Comparison of ENCODE assay signal across 27 cellular contexts in the genomic region with DNA sequence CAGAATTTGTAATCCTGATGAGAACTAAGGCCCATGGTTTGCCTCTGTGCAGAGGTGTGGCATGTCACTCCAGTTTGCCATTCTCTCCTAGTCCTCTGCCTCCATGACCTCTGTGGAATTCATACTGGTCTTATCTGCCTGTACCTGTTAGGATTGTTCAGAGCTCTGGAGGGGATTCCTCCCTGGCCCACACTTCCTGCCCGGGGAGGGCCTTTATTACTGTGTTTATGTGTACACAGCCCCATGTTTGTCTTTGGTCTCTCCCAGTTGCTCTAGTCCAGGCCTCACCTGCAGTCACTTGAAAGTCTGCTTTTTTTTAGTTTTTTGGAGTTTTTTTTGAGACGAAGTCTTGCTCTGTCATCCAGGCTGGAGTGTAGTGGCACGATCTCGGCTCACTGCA. TPM values are rescaled to one million over a fixed set of nuclear protein-coding genes. Genes with fewer than 3 reads are reported as not detected.
"Had no signal": no experiment of that assay in that cellular context is flagged by ENCODE, and none has a peak within 500 bp of the region (broad histone marks: within the 10 kb centered on the region; RNA-seq: fewer than 3 reads in every experiment).

No MANE protein-coding gene starts in this region.

- H3K27ac Mint-ChIP-seq: activated naive CD8-positive, alpha-beta T cell; activated T-helper 2 cell treated with anti-CD3 and anti-CD28 coated beads, Interferon-gamma antibody, Interleukin-2, Interleukin-4, amounts not matched to agents 10 μg/mL and 5 μg/mL and 100 μg/mL, durations not matched to agents 14 hours and 24 hours and 36 hours; naive thymus-derived CD8-positive, alpha-beta T cell; stimulated activated memory B cell treated with anti-CD40 and anti-IgM and Interleukin-4, amounts not matched to agents 10 μg/mL and 1 μg/mL and 100 μg/mL, for 72 hours; type B pancreatic cell had no signal

- H3K27me3 Mint-ChIP-seq: activated naive CD8-positive, alpha-beta T cell had no signal

- H3K4me3 ChIP-seq: adrenal gland, ascending aorta, left ventricle myocardium inferior, sigmoid colon, smooth muscle cell, stomach, vagina had no signal

- DNase-seq: activated CD4-positive, alpha-beta T cell treated with anti-CD3 and anti-CD28 coated beads for 4 hours; activated CD4-positive, alpha-beta T cell treated with anti-CD3 and anti-CD28 coated beads, Interleukin-2, amount 50 U/mL, for 48 hours; activated CD4-positive, CD25-positive, alpha-beta regulatory T cell; activated CD8-positive, alpha-beta memory T cell treated with anti-CD3 and anti-CD28 coated beads, Interleukin-2, amount 50 U/mL, for 48 hours; activated naive CD4-positive, alpha-beta T cell; activated T-cell treated with anti-CD3 and anti-CD28 coated beads, Interleukin-2, amount 50 U/mL, for 4 hours; adrenal gland; central memory CD4-positive, alpha-beta T cell; dermis blood vessel endothelial cell; effector memory CD4-positive, alpha-beta T cell; glutamatergic neuron; hippocampal formation; left ventricle myocardium inferior; naive thymus-derived CD8-positive, alpha-beta T cell; sigmoid colon; stimulated activated CD4-positive, alpha-beta T cell treated with anti-CD3 and anti-CD28 coated beads, Interleukin-15, amount 100 ng/mL, for 24 hours; stomach had no signal

- H3K4me1 Mint-ChIP-seq: naive thymus-derived CD8-positive, alpha-beta T cell; stimulated activated memory B cell treated with anti-CD40 and anti-IgM and Interleukin-4, amounts not matched to agents 10 μg/mL and 1 μg/mL and 100 μg/mL, for 72 hours had no signal

- H3K9me3 Mint-ChIP-seq: activated T-cell treated with anti-CD3 and anti-CD28 coated beads, Interleukin-2, amount 50 U/mL, for 4 hours; activated T-helper 2 cell treated with anti-CD3 and anti-CD28 coated beads, Interferon-gamma antibody, Interleukin-2, Interleukin-4, amounts not matched to agents 10 μg/mL and 5 μg/mL and 100 μg/mL, durations not matched to agents 14 hours and 24 hours and 36 hours; naive thymus-derived CD8-positive, alpha-beta T cell; stimulated activated memory B cell treated with anti-CD40 and anti-IgM and Interleukin-4, amounts not matched to agents 10 μg/mL and 1 μg/mL and 100 μg/mL, for 72 hours; type B pancreatic cell had no signal

- H3K36me3 Mint-ChIP-seq: activated naive CD8-positive, alpha-beta T cell; naive thymus-derived CD8-positive, alpha-beta T cell; stimulated activated memory B cell treated with anti-CD40 and anti-IgM and Interleukin-4, amounts not matched to agents 10 μg/mL and 1 μg/mL and 100 μg/mL, for 72 hours; type B pancreatic cell had no signal

- H3K4me2 ChIP-seq: smooth muscle cell had no signal

- H3K4me1 ChIP-seq: ascending aorta had no signal

- ATAC-seq: activated T-cell treated with anti-CD3 and anti-CD28 coated beads, Interleukin-2, amount 50 U/mL, for 4 hours; esophagus mucosa; naive thymus-derived CD8-positive, alpha-beta T cell; stimulated activated memory B cell treated with anti-CD40 and anti-IgM and Interleukin-4, amounts not matched to agents 10 μg/mL and 1 μg/mL and 100 μg/mL, for 72 hours had no signal

- H3K36me3 ChIP-seq: adrenal gland, ascending aorta, left ventricle myocardium inferior, sigmoid colon, stomach, vagina had no signal

- H3K27ac ChIP-seq: ascending aorta, left ventricle myocardium inferior, sigmoid colon, stomach, vagina had no signal

- H3K27me3 ChIP-seq: adrenal gland, ascending aorta, sigmoid colon, stomach, vagina had no signal

- H3K4me3 Mint-ChIP-seq: activated naive CD8-positive, alpha-beta T cell; activated T-cell treated with anti-CD3 and anti-CD28 coated beads, Interleukin-2, amount 50 U/mL, for 4 hours; naive thymus-derived CD8-positive, alpha-beta T cell; stimulated activated memory B cell treated with anti-CD40 and anti-IgM and Interleukin-4, amounts not matched to agents 10 μg/mL and 1 μg/mL and 100 μg/mL, for 72 hours; type B pancreatic cell had no signal

- H3K9me3 ChIP-seq: adrenal gland, ascending aorta, left ventricle myocardium inferior, sigmoid colon, stomach, vagina had no signal

RNA-seq across cellular contexts. Expression of gene RHBDL3, which starts 36.4 kb away (rescaled TPM):
- total RNA-seq: ascending aorta; dermis blood vessel endothelial cell; lung microvascular endothelial cell; naive thymus-derived CD8-positive, alpha-beta T cell; renal cortical epithelial cell; smooth muscle cell had no signal
- polyA plus RNA-seq: naive thymus-derived CD8-positive, alpha-beta T cell; smooth muscle cell had no signal
